Comparison of ENCODE assay signal across 1 cellular context in the genomic region with DNA sequence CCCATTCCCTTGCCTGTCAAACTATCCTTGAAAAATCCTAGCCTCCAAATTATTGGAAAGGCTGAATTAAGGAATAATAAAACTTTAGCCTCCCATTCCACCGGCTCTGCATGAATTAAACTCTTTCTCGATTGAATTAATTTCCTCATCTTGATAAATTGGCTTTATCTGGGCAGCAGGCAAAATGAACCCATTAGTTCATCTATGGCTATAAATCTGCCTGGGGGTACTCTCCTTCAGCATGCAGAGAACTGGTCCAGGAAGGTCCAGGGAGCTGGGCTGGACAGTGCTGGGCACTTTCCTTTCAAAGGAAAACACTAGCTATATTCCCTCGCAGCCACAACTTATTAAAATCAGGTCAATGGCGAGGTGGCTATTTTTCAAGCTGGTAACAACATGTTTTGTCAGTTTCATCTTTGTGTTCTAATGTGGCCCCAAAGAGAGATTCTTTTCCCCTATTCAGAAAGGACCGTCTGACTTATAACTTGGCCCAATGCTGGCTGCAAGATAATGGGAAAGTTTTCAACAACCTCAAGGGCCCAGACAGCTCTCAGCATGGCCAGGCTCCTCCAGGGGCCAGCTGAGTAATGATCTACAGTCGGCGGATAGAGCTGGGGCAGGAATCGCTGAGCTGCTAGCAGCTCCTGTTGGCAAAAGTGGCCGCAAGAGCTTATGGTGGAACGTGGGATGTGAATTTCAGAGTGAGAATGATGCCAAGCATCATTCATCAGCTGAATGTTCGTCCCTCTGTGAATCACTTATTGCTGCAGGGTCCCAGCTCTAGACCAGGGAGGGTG.
TF ChIP-seq lines count a peak whose summit lies in the region.

No MANE protein-coding gene starts in this region.

TF ChIP-seq in SK-N-SH treated with all-trans-retinoic acid at 6 μM for 48 hours, 23 proteins besides CTCF, POLR2A, EP300 and RAD21 (continued from another document):
- TF ChIP-seq, protein P1, sequence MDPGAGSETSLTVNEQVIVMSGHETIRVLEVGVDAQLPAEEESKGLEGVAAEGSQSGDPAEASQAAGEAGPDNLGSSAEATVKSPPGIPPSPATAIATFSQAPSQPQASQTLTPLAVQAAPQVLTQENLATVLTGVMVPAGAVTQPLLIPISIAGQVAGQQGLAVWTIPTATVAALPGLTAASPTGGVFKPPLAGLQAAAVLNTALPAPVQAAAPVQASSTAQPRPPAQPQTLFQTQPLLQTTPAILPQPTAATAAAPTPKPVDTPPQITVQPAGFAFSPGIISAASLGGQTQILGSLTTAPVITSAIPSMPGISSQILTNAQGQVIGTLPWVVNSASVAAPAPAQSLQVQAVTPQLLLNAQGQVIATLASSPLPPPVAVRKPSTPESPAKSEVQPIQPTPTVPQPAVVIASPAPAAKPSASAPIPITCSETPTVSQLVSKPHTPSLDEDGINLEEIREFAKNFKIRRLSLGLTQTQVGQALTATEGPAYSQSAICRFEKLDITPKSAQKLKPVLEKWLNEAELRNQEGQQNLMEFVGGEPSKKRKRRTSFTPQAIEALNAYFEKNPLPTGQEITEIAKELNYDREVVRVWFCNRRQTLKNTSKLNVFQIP (CRISPR knock-in tag; IDR thresholded peaks at IDR 0.05; ENCODE audit: borderline replicate concordance, low read depth) = no peak
- TF ChIP-seq, protein P2, sequence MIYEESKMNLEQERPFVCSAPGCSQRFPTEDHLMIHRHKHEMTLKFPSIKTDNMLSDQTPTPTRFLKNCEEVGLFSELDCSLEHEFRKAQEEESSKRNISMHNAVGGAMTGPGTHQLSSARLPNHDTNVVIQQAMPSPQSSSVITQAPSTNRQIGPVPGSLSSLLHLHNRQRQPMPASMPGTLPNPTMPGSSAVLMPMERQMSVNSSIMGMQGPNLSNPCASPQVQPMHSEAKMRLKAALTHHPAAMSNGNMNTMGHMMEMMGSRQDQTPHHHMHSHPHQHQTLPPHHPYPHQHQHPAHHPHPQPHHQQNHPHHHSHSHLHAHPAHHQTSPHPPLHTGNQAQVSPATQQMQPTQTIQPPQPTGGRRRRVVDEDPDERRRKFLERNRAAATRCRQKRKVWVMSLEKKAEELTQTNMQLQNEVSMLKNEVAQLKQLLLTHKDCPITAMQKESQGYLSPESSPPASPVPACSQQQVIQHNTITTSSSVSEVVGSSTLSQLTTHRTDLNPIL (CRISPR knock-in tag; IDR thresholded peaks at IDR 0.05; ENCODE audit: low read depth) = no peak
- no peak for TF ChIP-seq CSDC2 (CRISPR knock-in tag; IDR thresholded peaks at IDR 0.05)
- no peak for TF ChIP-seq BACH2 (CRISPR knock-in tag; IDR thresholded peaks at IDR 0.05; ENCODE audit: borderline replicate concordance)
- no peak for TF ChIP-seq ZC3H10 (CRISPR knock-in tag; IDR thresholded peaks at IDR 0.05)
- TF ChIP-seq ZFP3 (CRISPR knock-in tag; IDR thresholded peaks at IDR 0.05) = no peak
- TF ChIP-seq ZNF565 (CRISPR knock-in tag; conservative IDR thresholded peaks at IDR 0.05; ENCODE audit: low read depth) = no peak
- TF ChIP-seq, protein P3, sequence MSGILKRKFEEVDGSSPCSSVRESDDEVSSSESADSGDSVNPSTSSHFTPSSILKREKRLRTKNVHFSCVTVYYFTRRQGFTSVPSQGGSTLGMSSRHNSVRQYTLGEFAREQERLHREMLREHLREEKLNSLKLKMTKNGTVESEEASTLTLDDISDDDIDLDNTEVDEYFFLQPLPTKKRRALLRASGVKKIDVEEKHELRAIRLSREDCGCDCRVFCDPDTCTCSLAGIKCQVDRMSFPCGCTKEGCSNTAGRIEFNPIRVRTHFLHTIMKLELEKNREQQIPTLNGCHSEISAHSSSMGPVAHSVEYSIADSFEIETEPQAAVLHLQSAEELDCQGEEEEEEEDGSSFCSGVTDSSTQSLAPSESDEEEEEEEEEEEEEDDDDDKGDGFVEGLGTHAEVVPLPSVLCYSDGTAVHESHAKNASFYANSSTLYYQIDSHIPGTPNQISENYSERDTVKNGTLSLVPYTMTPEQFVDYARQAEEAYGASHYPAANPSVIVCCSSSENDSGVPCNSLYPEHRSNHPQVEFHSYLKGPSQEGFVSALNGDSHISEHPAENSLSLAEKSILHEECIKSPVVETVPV (CRISPR knock-in tag; IDR thresholded peaks at IDR 0.05) = no peak
- TF ChIP-seq TCF4 (CRISPR knock-in tag; IDR thresholded peaks at IDR 0.05; ENCODE audit: borderline replicate concordance) = peak; percentile 77; the same call in 1 of the 2 replicates
- peak; percentile 88; the same call in 1 of the 2 replicates for TF ChIP-seq GLIS3 (CRISPR knock-in tag; IDR thresholded peaks at IDR 0.05)
- no peak for TF ChIP-seq TOX (CRISPR knock-in tag; IDR thresholded peaks at IDR 0.05; ENCODE audit: borderline replicate concordance)
TF ChIP-seq in SK-N-SH treated with all-trans-retinoic acid at 6 μM for 48 hours: peak in this region for 4.
